ENCODE assay signal across 1 cellular context in genomic region chr7:113122657-113123252, GRCh38.
TF ChIP-seq lines count a peak whose summit lies in the region.

No MANE protein-coding gene starts in this region.

TF ChIP-seq in GM12878, 131 proteins besides CTCF, POLR2A, EP300 and RAD21:
- TF ChIP-seq, protein P1, sequence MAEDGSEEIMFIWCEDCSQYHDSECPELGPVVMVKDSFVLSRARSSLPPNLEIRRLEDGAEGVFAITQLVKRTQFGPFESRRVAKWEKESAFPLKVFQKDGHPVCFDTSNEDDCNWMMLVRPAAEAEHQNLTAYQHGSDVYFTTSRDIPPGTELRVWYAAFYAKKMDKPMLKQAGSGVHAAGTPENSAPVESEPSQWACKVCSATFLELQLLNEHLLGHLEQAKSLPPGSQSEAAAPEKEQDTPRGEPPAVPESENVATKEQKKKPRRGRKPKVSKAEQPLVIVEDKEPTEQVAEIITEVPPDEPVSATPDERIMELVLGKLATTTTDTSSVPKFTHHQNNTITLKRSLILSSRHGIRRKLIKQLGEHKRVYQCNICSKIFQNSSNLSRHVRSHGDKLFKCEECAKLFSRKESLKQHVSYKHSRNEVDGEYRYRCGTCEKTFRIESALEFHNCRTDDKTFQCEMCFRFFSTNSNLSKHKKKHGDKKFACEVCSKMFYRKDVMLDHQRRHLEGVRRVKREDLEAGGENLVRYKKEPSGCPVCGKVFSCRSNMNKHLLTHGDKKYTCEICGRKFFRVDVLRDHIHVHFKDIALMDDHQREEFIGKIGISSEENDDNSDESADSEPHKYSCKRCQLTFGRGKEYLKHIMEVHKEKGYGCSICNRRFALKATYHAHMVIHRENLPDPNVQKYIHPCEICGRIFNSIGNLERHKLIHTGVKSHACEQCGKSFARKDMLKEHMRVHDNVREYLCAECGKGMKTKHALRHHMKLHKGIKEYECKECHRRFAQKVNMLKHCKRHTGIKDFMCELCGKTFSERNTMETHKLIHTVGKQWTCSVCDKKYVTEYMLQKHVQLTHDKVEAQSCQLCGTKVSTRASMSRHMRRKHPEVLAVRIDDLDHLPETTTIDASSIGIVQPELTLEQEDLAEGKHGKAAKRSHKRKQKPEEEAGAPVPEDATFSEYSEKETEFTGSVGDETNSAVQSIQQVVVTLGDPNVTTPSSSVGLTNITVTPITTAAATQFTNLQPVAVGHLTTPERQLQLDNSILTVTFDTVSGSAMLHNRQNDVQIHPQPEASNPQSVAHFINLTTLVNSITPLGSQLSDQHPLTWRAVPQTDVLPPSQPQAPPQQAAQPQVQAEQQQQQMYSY (CRISPR knock-in tag; IDR thresholded peaks at IDR 0.05): no peak
- peak; percentile 77 for TF ChIP-seq JUNB (IDR thresholded peaks at IDR 0.05)
- 0 out of 2 replicates have a peak, but pooled peaks have one; percentile 15 for TF ChIP-seq RUNX3 (IDR thresholded peaks at IDR 0.05; ENCODE audit: low read length)
- TF ChIP-seq ETV6 (conservative IDR thresholded peaks at IDR 0.05 in 1 of 2, IDR thresholded peaks at IDR 0.05 in 1 of 2; ENCODE audit: borderline replicate concordance in 1 of 2, low read depth in 1 of 2): peak in 1 of 2 experiments; percentile 57; a peak in 1 of 4 replicates
- no peak for TF ChIP-seq NFIC (IDR thresholded peaks at IDR 0.05; ENCODE audit: low read depth, low read length)
- no peak for TF ChIP-seq SMARCA5 (IDR thresholded peaks at IDR 0.05)
- TF ChIP-seq ESRRA (IDR thresholded peaks at IDR 0.05; ENCODE audit: low read length): no peak
- TF ChIP-seq BMI1 (IDR thresholded peaks at IDR 0.05; ENCODE audit: borderline replicate concordance): peak; percentile 78
- TF ChIP-seq, protein P2, sequence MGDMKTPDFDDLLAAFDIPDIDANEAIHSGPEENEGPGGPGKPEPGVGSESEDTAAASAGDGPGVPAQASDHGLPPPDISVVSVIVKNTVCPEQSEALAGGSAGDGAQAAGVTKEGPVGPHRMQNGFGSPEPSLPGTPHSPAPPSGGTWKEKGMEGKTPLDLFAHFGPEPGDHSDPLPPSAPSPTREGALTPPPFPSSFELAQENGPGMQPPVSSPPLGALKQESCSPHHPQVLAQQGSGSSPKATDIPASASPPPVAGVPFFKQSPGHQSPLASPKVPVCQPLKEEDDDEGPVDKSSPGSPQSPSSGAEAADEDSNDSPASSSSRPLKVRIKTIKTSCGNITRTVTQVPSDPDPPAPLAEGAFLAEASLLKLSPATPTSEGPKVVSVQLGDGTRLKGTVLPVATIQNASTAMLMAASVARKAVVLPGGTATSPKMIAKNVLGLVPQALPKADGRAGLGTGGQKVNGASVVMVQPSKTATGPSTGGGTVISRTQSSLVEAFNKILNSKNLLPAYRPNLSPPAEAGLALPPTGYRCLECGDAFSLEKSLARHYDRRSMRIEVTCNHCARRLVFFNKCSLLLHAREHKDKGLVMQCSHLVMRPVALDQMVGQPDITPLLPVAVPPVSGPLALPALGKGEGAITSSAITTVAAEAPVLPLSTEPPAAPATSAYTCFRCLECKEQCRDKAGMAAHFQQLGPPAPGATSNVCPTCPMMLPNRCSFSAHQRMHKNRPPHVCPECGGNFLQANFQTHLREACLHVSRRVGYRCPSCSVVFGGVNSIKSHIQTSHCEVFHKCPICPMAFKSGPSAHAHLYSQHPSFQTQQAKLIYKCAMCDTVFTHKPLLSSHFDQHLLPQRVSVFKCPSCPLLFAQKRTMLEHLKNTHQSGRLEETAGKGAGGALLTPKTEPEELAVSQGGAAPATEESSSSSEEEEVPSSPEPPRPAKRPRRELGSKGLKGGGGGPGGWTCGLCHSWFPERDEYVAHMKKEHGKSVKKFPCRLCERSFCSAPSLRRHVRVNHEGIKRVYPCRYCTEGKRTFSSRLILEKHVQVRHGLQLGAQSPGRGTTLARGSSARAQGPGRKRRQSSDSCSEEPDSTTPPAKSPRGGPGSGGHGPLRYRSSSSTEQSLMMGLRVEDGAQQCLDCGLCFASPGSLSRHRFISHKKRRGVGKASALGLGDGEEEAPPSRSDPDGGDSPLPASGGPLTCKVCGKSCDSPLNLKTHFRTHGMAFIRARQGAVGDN (IDR thresholded peaks at IDR 0.05): no peak
- no peak for TF ChIP-seq CHD4 (IDR thresholded peaks at IDR 0.05)
- no peak for TF ChIP-seq MEF2A (IDR thresholded peaks at IDR 0.05; ENCODE audit: insufficient read depth, low read depth, low read length)
- TF ChIP-seq RELA (IDR thresholded peaks at IDR 0.05; ENCODE audit: borderline replicate concordance, partially characterized antibody): no peak
